ENCODE assay signal across 1 cellular context in the genomic region with DNA sequence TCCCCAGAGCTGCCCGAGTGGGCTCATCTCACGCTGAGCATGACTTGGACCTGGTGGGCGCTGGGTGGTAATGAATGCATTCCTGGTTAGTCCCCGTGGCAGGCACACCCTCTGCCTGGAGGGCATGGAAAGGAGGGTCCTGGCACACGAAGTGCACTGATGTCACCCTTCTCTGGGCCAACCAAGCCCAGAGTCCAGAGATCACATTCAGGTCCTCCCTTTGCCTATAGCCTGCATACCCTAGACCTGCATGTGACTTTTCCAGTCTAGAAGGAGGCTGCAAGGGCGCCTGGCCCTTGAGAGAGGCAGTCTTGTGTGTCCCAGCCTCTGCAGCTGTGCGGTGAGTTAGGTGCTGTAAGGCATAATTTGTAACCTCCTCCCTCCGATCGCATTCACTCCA.
TF ChIP-seq lines count a peak whose summit lies in the region.

No MANE protein-coding gene starts in this region.

TF ChIP-seq in IMR-90, 13 proteins besides CTCF, POLR2A, EP300 and RAD21:
- TF ChIP-seq NFE2L2 (IDR thresholded peaks at IDR 0.05; ENCODE audit: low read depth, low read length) (no peak), BHLHE40 (IDR thresholded peaks at IDR 0.05; ENCODE audit: low read depth, low read length) (no peak)
